ENCODE assay signal across 26 cellular contexts in genomic region chr7:128141683-128142195, GRCh38.
"Had no signal": no experiment of that assay in that cellular context is flagged by ENCODE, and none has a peak within 500 bp of the region (broad histone marks: within the 10 kb centered on the region; RNA-seq: fewer than 3 reads in every experiment).

No MANE protein-coding gene starts in this region.

- H3K4me1 ChIP-seq: left ventricle myocardium inferior, neural progenitor cell, right atrium auricular region, tibial nerve, uterus had no signal

- H3K9me3 ChIP-seq: neutrophil, ovary, uterus had no signal

- H3K27me3 ChIP-seq: ovary, uterus had no signal

- H3K36me3 ChIP-seq: left ventricle myocardium inferior, neural progenitor cell, neutrophil, ovary, right atrium auricular region, tibial nerve, uterus had no signal

- H3K27ac ChIP-seq: hepatocyte, left ventricle myocardium inferior, neural progenitor cell, neutrophil, ovary, right atrium auricular region, skin epidermis, tibial nerve, uterus had no signal

- H3K9ac ChIP-seq: neural progenitor cell had no signal

- H3K4me3 ChIP-seq: hepatocyte, left ventricle myocardium inferior, lung, neural progenitor cell, ovary, right atrium auricular region, skin epidermis, tibial nerve, uterus had no signal

- H3K4me2 ChIP-seq: hepatocyte, neural progenitor cell had no signal

- H3K27ac Mint-ChIP-seq: mesothelial cell of epicardium; naive B cell; natural killer cell; nephron progenitor cell; neural progenitor cell; progenitor cell of endocrine pancreas; stimulated activated effector memory CD8-positive, alpha-beta T cell treated with anti-CD3 and anti-CD28 coated beads, Interleukin-12 subunit alpha, Interleukin-12 subunit beta, amount 100 ng/mL, for 72 hours; stimulated activated naive CD8-positive, alpha-beta T cell treated with anti-CD3 and anti-CD28 coated beads, Interleukin-15, Interleukin-2, amounts not matched to agents 100 ng/mL and 50 ng/mL, for 24 hours; type B pancreatic cell had no signal

- ATAC-seq: natural killer cell; sciatic nerve; stimulated activated effector memory CD8-positive, alpha-beta T cell treated with anti-CD3 and anti-CD28 coated beads, Interleukin-12 subunit alpha, Interleukin-12 subunit beta, amount 100 ng/mL, for 72 hours had no signal

- H3K36me3 Mint-ChIP-seq: mesothelial cell of epicardium; natural killer cell; neural progenitor cell; stimulated activated effector memory CD8-positive, alpha-beta T cell treated with anti-CD3 and anti-CD28 coated beads, Interleukin-12 subunit alpha, Interleukin-12 subunit beta, amount 100 ng/mL, for 72 hours; type B pancreatic cell had no signal

- H3K4me3 Mint-ChIP-seq: mesothelial cell of epicardium; naive B cell; natural killer cell; nephron progenitor cell; neural progenitor cell; stimulated activated effector memory CD8-positive, alpha-beta T cell treated with anti-CD3 and anti-CD28 coated beads, Interleukin-12 subunit alpha, Interleukin-12 subunit beta, amount 100 ng/mL, for 72 hours; stimulated activated naive CD8-positive, alpha-beta T cell treated with anti-CD3 and anti-CD28 coated beads, Interleukin-15, Interleukin-2, amounts not matched to agents 100 ng/mL and 50 ng/mL, for 24 hours; type B pancreatic cell had no signal

- H3K9me3 Mint-ChIP-seq: natural killer cell had no signal

- DNase-seq: islet precursor cell; left ventricle myocardium inferior; mesendoderm; naive B cell; natural killer cell; nephron progenitor cell; occipital lobe; ovary; stimulated activated CD4-positive, alpha-beta T cell treated with anti-CD3 and anti-CD28 coated beads, Interleukin-12 subunit alpha, Interleukin-12 subunit beta, amount 100 ng/mL, for 4 hours; stimulated activated CD4-positive, alpha-beta T cell treated with anti-CD3 and anti-CD28 coated beads, Interleukin-15, amount 100 ng/mL, for 24 hours; stimulated activated CD4-positive, alpha-beta T cell treated with anti-CD3 and anti-CD28 coated beads, Interleukin-4, amount 100 ng/mL, for 24 hours; stimulated activated naive CD4-positive, alpha-beta T cell; uterus had no signal

- H3K4me1 Mint-ChIP-seq: mesothelial cell of epicardium; naive B cell; natural killer cell; neural progenitor cell; stimulated activated effector memory CD8-positive, alpha-beta T cell treated with anti-CD3 and anti-CD28 coated beads, Interleukin-12 subunit alpha, Interleukin-12 subunit beta, amount 100 ng/mL, for 72 hours had no signal
